In genomic region chr5:96855041-96855872, GRCh38 we compare ENCODE assay signal across 1 cellular context.
TF ChIP-seq lines count a peak whose summit lies in the region.

No MANE protein-coding gene starts in this region.

TF ChIP-seq in K562, 482 proteins besides CTCF, POLR2A, EP300 and RAD21 (continued from another document and continues in another):
- no peak for TF ChIP-seq GTF3C2 (IDR thresholded peaks at IDR 0.05; ENCODE audit: borderline replicate concordance, extremely low read depth, insufficient read length)
- TF ChIP-seq NFATC3 (IDR thresholded peaks at IDR 0.05), result no peak
- no peak for TF ChIP-seq STAT6 (CRISPR knock-in tag; IDR thresholded peaks at IDR 0.05)
- TF ChIP-seq SP2 (IDR thresholded peaks at IDR 0.05; ENCODE audit: extremely low read depth, low read depth, low read length, poor library complexity, severe bottlenecking), result no peak
- TF ChIP-seq ZNF518B (CRISPR knock-in tag; IDR thresholded peaks at IDR 0.05), result no peak
- TF ChIP-seq CBX8 (IDR thresholded peaks at IDR 0.05; ENCODE audit: borderline replicate concordance, extremely low read depth, low read depth, low read length, poor library complexity, severe bottlenecking), result no peak
- no peak for TF ChIP-seq RUNX1 (IDR thresholded peaks at IDR 0.05; ENCODE audit: low read depth)
- no peak for TF ChIP-seq GABPB1 (CRISPR knock-in tag; IDR thresholded peaks at IDR 0.05)
- no peak for TF ChIP-seq ATF2 (CRISPR knock-in tag; IDR thresholded peaks at IDR 0.05)
- TF ChIP-seq NR2C2 (CRISPR knock-in tag; IDR thresholded peaks at IDR 0.05), result no peak
- peak; percentile 26; the same call in 1 of the 2 replicates for TF ChIP-seq NR2C2 (tag; IDR thresholded peaks at IDR 0.05)
- TF ChIP-seq ZNF316 (IDR thresholded peaks at IDR 0.05), result no peak
- peak; percentile 35; the same call in 1 of the 2 replicates for TF ChIP-seq POLR2H (tag; IDR thresholded peaks at IDR 0.05; ENCODE audit: low read depth)
- peak; percentile 67; the same call in 1 of the 2 replicates for TF ChIP-seq JUND (IDR thresholded peaks at IDR 0.05; ENCODE audit: borderline replicate concordance, low read depth, low read length)
- peak; percentile 48; the same call in 1 of the 3 replicates for TF ChIP-seq JUND (tag; IDR thresholded peaks at IDR 0.05; ENCODE audit: borderline replicate concordance, low read depth, low read length)
- TF ChIP-seq GMEB1 (CRISPR knock-in tag; IDR thresholded peaks at IDR 0.05), result no peak
- TF ChIP-seq NFIX (CRISPR knock-in tag; IDR thresholded peaks at IDR 0.05; ENCODE audit: low read depth), result no peak
- TF ChIP-seq NKRF (IDR thresholded peaks at IDR 0.05; ENCODE audit: borderline replicate concordance), result no peak
- TF ChIP-seq ZNF24 (IDR thresholded peaks at IDR 0.05), result no peak
- 0 out of 2 replicates have a peak, but pooled peaks have one; percentile 26 for TF ChIP-seq ATF7 (IDR thresholded peaks at IDR 0.05)
- TF ChIP-seq U2AF2 (optimal IDR thresholded peaks at IDR 0.05; ENCODE audit: low read depth, low read length), result no peak
- no peak for TF ChIP-seq HINFP (tag; conservative IDR thresholded peaks at IDR 0.05; ENCODE audit: low read depth)
- TF ChIP-seq PTRF (tag; IDR thresholded peaks at IDR 0.05), result no peak
- TF ChIP-seq NCOA1 (IDR thresholded peaks at IDR 0.05; ENCODE audit: low read depth), result no peak
- no peak for TF ChIP-seq ELF2 (CRISPR knock-in tag; IDR thresholded peaks at IDR 0.05)
- no peak for TF ChIP-seq OTX1 (CRISPR knock-in tag; IDR thresholded peaks at IDR 0.05)
- TF ChIP-seq NFRKB (IDR thresholded peaks at IDR 0.05; ENCODE audit: low read depth), result no peak
- TF ChIP-seq VEZF1 (CRISPR knock-in tag; IDR thresholded peaks at IDR 0.05), result no peak
- TF ChIP-seq ELF4 (CRISPR knock-in tag; IDR thresholded peaks at IDR 0.05), result no peak
- no peak for TF ChIP-seq ZBTB34 (CRISPR knock-in tag; IDR thresholded peaks at IDR 0.05)
- peak; percentile 84 for TF ChIP-seq CEBPB (tag; IDR thresholded peaks at IDR 0.05)
- TF ChIP-seq ZNF324 (CRISPR knock-in tag; IDR thresholded peaks at IDR 0.05), result no peak
- no peak for TF ChIP-seq HDAC8 (tag; IDR thresholded peaks at IDR 0.05)
- TF ChIP-seq ZC3H11A (IDR thresholded peaks at IDR 0.05; ENCODE audit: low read depth, low read length), result no peak
- no peak for TF ChIP-seq CCAR2 (IDR thresholded peaks at IDR 0.05; ENCODE audit: low read depth, low read length)
- no peak for TF ChIP-seq FOXK1 (CRISPR knock-in tag; IDR thresholded peaks at IDR 0.05; ENCODE audit: borderline replicate concordance)
- TF ChIP-seq BHLHE40 (IDR thresholded peaks at IDR 0.05; ENCODE audit: low read length), result no peak
- TF ChIP-seq ZNF143 (CRISPR knock-in tag; IDR thresholded peaks at IDR 0.05), result no peak
- TF ChIP-seq TOE1 (IDR thresholded peaks at IDR 0.05; ENCODE audit: borderline replicate concordance), result no peak
- no peak for TF ChIP-seq TOE1 (CRISPR knock-in tag; IDR thresholded peaks at IDR 0.05; ENCODE audit: borderline replicate concordance, low read depth)
- TF ChIP-seq HNRNPL (IDR thresholded peaks at IDR 0.05; ENCODE audit: low read depth, low read length), result no peak
- no peak for TF ChIP-seq ZNF253 (CRISPR knock-in tag; conservative IDR thresholded peaks at IDR 0.05)
